In the genomic region with DNA sequence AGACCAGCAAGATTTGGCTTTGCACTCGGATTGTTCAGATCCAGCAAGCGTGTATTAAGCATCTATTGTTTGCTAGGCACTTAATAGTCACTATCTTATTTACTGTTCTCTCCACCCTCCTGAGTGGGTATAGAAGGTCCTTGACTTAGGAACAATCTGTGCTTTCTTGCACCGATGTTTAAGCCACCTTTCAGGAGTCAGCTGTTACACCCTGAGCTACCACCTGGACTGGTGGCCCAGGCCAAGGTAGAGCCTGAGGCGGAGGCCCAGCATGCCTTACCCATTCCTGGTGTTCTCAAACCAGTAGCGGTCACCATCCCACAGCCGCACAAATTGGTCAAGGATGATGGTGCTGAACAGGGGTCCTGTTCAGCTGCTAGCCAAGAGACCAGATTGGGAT, we compare ENCODE assay signal across 19 cellular contexts. TPM values are rescaled to one million over a fixed set of nuclear protein-coding genes. Genes with fewer than 3 reads are reported as not detected.
DNase-seq lines count a peak whose midpoint lies in the region; ATAC-seq and TF ChIP-seq lines count a peak whose summit lies in the region.
"Had no signal": no experiment of that assay in that cellular context is flagged by ENCODE, and none has a peak within 500 bp of the region (broad histone marks: within the 10 kb centered on the region; RNA-seq: fewer than 3 reads in every experiment).

No MANE protein-coding gene starts in this region.

- no peak overlapping the region for H4K91ac ChIP-seq in trophoblast cell (ENCODE audit: low read depth, low read length)

- H3K79me2 ChIP-seq in trophoblast cell (ENCODE audit: control insufficient read depth, insufficient read depth, low read length, poor library complexity) = no peaks in the 10 kb centered on the region

- H3K4me1 ChIP-seq in lung (ENCODE audit: control insufficient read depth in 2 of 2, insufficient read depth in 2 of 2, low read length in 2 of 2) = peaks cover 0 to 12% of the 10 kb centered on the region in 2 donors
- peaks cover 7 to 31% (median 25%) of the 10 kb centered on the region in 4 donors for H3K4me1 ChIP-seq in stomach
- H3K4me1 ChIP-seq in trophoblast cell (ENCODE audit: control insufficient read depth in 1 of 2, insufficient read depth in 2 of 2, low read length in 2 of 2) = peaks cover 3 to 10% of the 10 kb centered on the region in 2 experiments
- H3K4me1 ChIP-seq: A549 had no signal

- H3K79me1 ChIP-seq in trophoblast cell (ENCODE audit: low read length) = peaks cover 1% of the 10 kb centered on the region

- H3K9me3 ChIP-seq in lung (ENCODE audit: control insufficient read depth in 2 of 2, insufficient read depth in 1 of 2, low read length in 1 of 2) (peaks cover 0 to 4% of the 10 kb centered on the region in 2 donors), stomach (no peaks in the 10 kb centered on the region), trophoblast cell (ENCODE audit: insufficient read depth, low read depth, low read length) (peaks cover under 1% of the 10 kb centered on the region)
- H3K9me3 ChIP-seq: A549 had no signal

- H3K4me2 ChIP-seq in trophoblast cell (ENCODE audit: low read length) = no peak overlapping the region
- H3K4me2 ChIP-seq: A549, BLaER1 had no signal

- ATAC-seq in lung (ENCODE audit: insufficient read depth, low FRiP score) = peak; percentile 82
- ATAC-seq in HG03139 (IDR thresholded peaks at IDR 0.05; ENCODE audit: unreplicated experiment) = no peak
- ATAC-seq: A549; CD8-positive, alpha-beta T cell; HCT116; HepG2 had no signal

- H2BK5ac ChIP-seq in trophoblast cell (ENCODE audit: low read depth, low read length, poor library complexity) = no peak overlapping the region

- DNase-seq in NCI-H524 (lab: John Stamatoyannopoulos, UW) = peak; percentile 37 to 72
- DNase-seq in lung (ENCODE audit: low spot score) = peak; percentile 76
- peak; percentile 71 for DNase-seq in stomach
- DNase-seq in AML-193 (lab: John Stamatoyannopoulos, UW) = no peak
- DNase-seq in trophoblast cell = no peak
- no peak for DNase-seq in retina
- DNase-seq: Calu3; CD8-positive, alpha-beta T cell; DMS79 treated with DMSO at 0.1 percent for 48 hours; GF-D8; GOT3; HFFc6 had no signal

- intact Hi-C loops in stomach (cut with DNase I; ENCODE audit: low total_unique reads) = no loop called here

- WGBS in lung, 2 donors = 73 to 92% methylated on average over 6 of the region's 6 CpGs
- 36 to 71% (median 56%) methylated on average over 6 of the region's 6 CpGs for whole genome bisulfite sequencing in stomach, 5 donors
- WGBS in trophoblast cell (ENCODE audit: extremely low coverage, insufficient coverage, insufficient read length) = no CpG with 5 or more reads among the region's 6 CpGs

- no peak overlapping the region for H3K23ac ChIP-seq in trophoblast cell (ENCODE audit: low read length)

- TF ChIP-seq EP300 in stomach (IDR thresholded peaks at IDR 0.05) = no peak

- H2BK120ac ChIP-seq in trophoblast cell (ENCODE audit: insufficient read depth, low read length, poor library complexity) = no peak overlapping the region

- no peak overlapping the region for H3K9ac ChIP-seq in trophoblast cell (ENCODE audit: low read length)
- H3K9ac ChIP-seq: BLaER1 had no signal

- TF ChIP-seq POLR2A in stomach (IDR thresholded peaks at IDR 0.05) = no peak

- H3K36me3 ChIP-seq in lung (ENCODE audit: control insufficient read depth in 2 of 2, insufficient read depth in 2 of 2, low read length in 2 of 2) = peaks cover 0 to 7% of the 10 kb centered on the region in 2 donors
- H3K36me3 ChIP-seq in stomach = peaks cover 4 to 33% (median 10%) of the 10 kb centered on the region in 4 donors
- no peaks in the 10 kb centered on the region for H3K36me3 ChIP-seq in trophoblast cell (ENCODE audit: control insufficient read depth in 1 of 2, insufficient read depth in 2 of 2, low read length in 2 of 2)
- H3K36me3 ChIP-seq: BLaER1 had no signal

- H3K4ac ChIP-seq in trophoblast cell (ENCODE audit: low read depth, low read length) = no peak overlapping the region

- no peak overlapping the region for H3K18ac ChIP-seq in trophoblast cell (ENCODE audit: low read length)

- H2BK12ac ChIP-seq in trophoblast cell (ENCODE audit: low read length) = no peak overlapping the region

- no peak overlapping the region for H3K4me3 ChIP-seq in lung
- H3K4me3 ChIP-seq in stomach = no peak overlapping the region
- no peak overlapping the region for H3K4me3 ChIP-seq in trophoblast cell (ENCODE audit: low read depth, low read length)
- H3K4me3 ChIP-seq: A549, BLaER1 had no signal

- TF ChIP-seq CTCF in lung (IDR thresholded peaks at IDR 0.05; ENCODE audit: control extremely low read depth, extremely low read depth) = no peak
- no peak for TF ChIP-seq CTCF in stomach (IDR thresholded peaks at IDR 0.05)

- no peak overlapping the region for H3K14ac ChIP-seq in trophoblast cell (ENCODE audit: low read length)

- H3K27ac ChIP-seq in lung (ENCODE audit: low read depth in 1 of 2, low read length in 1 of 2) (no peak overlapping the region), stomach (peak overlapping the region in 3 of 5 donors; percentile 23 to 66 (median 57)), trophoblast cell (ENCODE audit: low read depth, low read length) (no peak overlapping the region)
- H3K27ac ChIP-seq: A549, BLaER1 had no signal

- no peak overlapping the region for H2AFZ ChIP-seq in trophoblast cell (ENCODE audit: insufficient read depth, low read length, poor library complexity)

- H4K12ac ChIP-seq in trophoblast cell (ENCODE audit: low read depth, low read length) = no peak overlapping the region

- no peaks in the 10 kb centered on the region for H3K27me3 ChIP-seq in lung (ENCODE audit: control insufficient read depth, insufficient read depth)
- peaks cover 8 to 36% (median 15%) of the 10 kb centered on the region in 3 donors for H3K27me3 ChIP-seq in stomach
- peaks cover 9% of the 10 kb centered on the region for H3K27me3 ChIP-seq in trophoblast cell (ENCODE audit: insufficient read depth, low read length)

- no peak overlapping the region for H4K8ac ChIP-seq in trophoblast cell (ENCODE audit: low read depth, low read length)

- no peak overlapping the region for H2AK5ac ChIP-seq in trophoblast cell (ENCODE audit: low read length)

RNA-seq across cellular contexts. Expression of a gene that starts 10.0 kb away (rescaled TPM):
- 100 to 1,000 TPM in 1 of 2 donors, 10 to 100 TPM in 1; 61.7 to 363 TPM for total RNA-seq in lung
- polyA plus RNA-seq in lung = 100 to 1,000 TPM in 1 of 2 donors, 10 to 100 TPM in 1; 70.5 to 160 TPM
- 100 to 1,000 TPM in 2 of 5 donors, 10 to 100 TPM in 1, 1 to 10 TPM in 1, not detected in 1; 2.9 to 114 (median 87.8) TPM for total RNA-seq in stomach
- polyA plus RNA-seq in stomach = 10 to 100 TPM; 16.3 to 62.6 (median 32.3) TPM
- 1.1 and 1.4 TPM in 2 replicates for polyA plus RNA-seq in trophoblast cell (2013)
- total RNA-seq: CD8-positive, alpha-beta T cell; HepG2 had no signal
- polyA plus RNA-seq: A549 had no signal

RNA-seq across cellular contexts. Expression of a gene that starts 10.1 kb away (rescaled TPM):
- 100 to 1,000 TPM in 1 of 2 donors, 10 to 100 TPM in 1; 42.6 to 203 TPM for total RNA-seq in lung
- 100 to 1,000 TPM in 1 of 2 donors, 10 to 100 TPM in 1; 86.8 to 129 TPM for polyA plus RNA-seq in lung
- 10 to 100 TPM in 3 of 5 donors, 1 to 10 TPM in 1, not detected in 1; 2.4 to 29.6 (median 18.8) TPM for total RNA-seq in stomach
- polyA plus RNA-seq in stomach = 10 to 100 TPM; 26.4 to 96.7 (median 27.1) TPM
- polyA plus RNA-seq in trophoblast cell (2013) = 2.8 and 3.4 TPM in 2 replicates
- total RNA-seq: Calu3; CD8-positive, alpha-beta T cell; H7; HepG2 had no signal
- polyA plus RNA-seq: HepG2, IgD-negative memory B cell had no signal

RNA-seq across cellular contexts. Expression of a gene that starts 25.6 kb away (rescaled TPM):
- under 1 TPM in 1 of 2 donors, not detected in 1; 0.48 TPM for total RNA-seq in lung
- under 1 TPM; 0.98 TPM for polyA plus RNA-seq in lung
- total RNA-seq in stomach = 100 to 1,000 TPM in 1 of 5 donors, 10 to 100 TPM in 2, 1 to 10 TPM in 1, not detected in 1; 1.3 to 119 (median 28.0) TPM
- 10 to 100 TPM in 2 of 3 donors, 1 to 10 TPM in 1; 8.9 to 43.3 (median 25.0) TPM for polyA plus RNA-seq in stomach
- polyA plus RNA-seq in trophoblast cell (2013) = not detected in 2 replicates
- total RNA-seq: Calu3; CD8-positive, alpha-beta T cell; H7; HepG2; HFFc6 had no signal
- polyA plus RNA-seq: A549, IgD-negative memory B cell had no signal

RNA-seq across cellular contexts. Expression of a gene that starts 25.8 kb away (rescaled TPM):
- 1 to 10 TPM; 2.0 to 3.8 TPM for total RNA-seq in lung
- polyA plus RNA-seq in lung = 1 to 10 TPM; 1.0 to 2.1 TPM
- total RNA-seq in stomach = 100 to 1,000 TPM in 2 of 5 donors, 10 to 100 TPM in 2, 1 to 10 TPM in 1; 1.2 to 445 (median 94.9) TPM
- polyA plus RNA-seq in stomach = 10 to 100 TPM in 2 of 3 donors, 1 to 10 TPM in 1; 6.4 to 22.9 (median 21.1) TPM
- 0.19 TPM in 2 replicates for polyA plus RNA-seq in trophoblast cell (2013)
- total RNA-seq: H7, HepG2, HFFc6 had no signal
- polyA plus RNA-seq: IgD-negative memory B cell had no signal

RNA-seq across cellular contexts. Expression of a gene that starts 48.0 kb away (rescaled TPM):
- total RNA-seq in lung (10 to 100 TPM in 1 of 2 donors, 1 to 10 TPM in 1; 4.6 to 15.9 TPM), stomach (10 to 100 TPM in 1 of 5 donors, 1 to 10 TPM in 3, under 1 TPM in 1; 0.43 to 15.9 (median 7.6) TPM)
- polyA plus RNA-seq in lung (1 to 10 TPM; 1.9 to 3.4 TPM), stomach (1 to 10 TPM; 4.4 to 7.5 (median 4.8) TPM)
- 7.0 and 7.8 TPM in 2 replicates for polyA plus RNA-seq in trophoblast cell (2013)

Comparison
In these comparisons a context has a peak if more than half of its experiments do, and no peak if none do; other contexts are left out.
1. DNase-seq: peak in NCI-H524 (2 of 2), lung (single experiment) and stomach (single experiment); none in AML-193 (0 of 2), trophoblast cell (0 of 2) and retina (single experiment).
2. H3K27ac ChIP-seq: peak in stomach (3 of 5); none in lung (0 of 2) and trophoblast cell (single experiment).